Comparison of ENCODE assay signal across 23 cellular contexts in genomic region chr12:108477881-108478259, GRCh38. TPM values are rescaled to one million over a fixed set of nuclear protein-coding genes. Genes with fewer than 3 reads are reported as not detected.
A peak's percentile ranks its signal among the peaks of the same experiment; 100 is the strongest.
DNase-seq lines count a peak whose midpoint lies in the region; ATAC-seq, FAIRE-seq and TF ChIP-seq lines count a peak whose summit lies in the region.
"Had no signal": no experiment of that assay in that cellular context is flagged by ENCODE, and none has a peak within 500 bp of the region (broad histone marks: within the 10 kb centered on the region; RNA-seq: fewer than 3 reads in every experiment).

No MANE protein-coding gene starts in this region.

- no peak overlapping the region for H3K14ac ChIP-seq in H1 (ENCODE audit: insufficient read length)

- H3K56ac ChIP-seq in H1 (replicated peaks; ENCODE audit: insufficient read length, low read depth, low read length): no peak overlapping the region

- no peaks in the 10 kb centered on the region for H3K36me3 Mint-ChIP-seq in HFFc6 (ENCODE audit: low read depth)
- H3K36me3 Mint-ChIP-seq: CD4-positive, CD25-positive, alpha-beta regulatory T cell; CD8-positive, alpha-beta T cell had no signal

- no peak overlapping the region for H3K27ac ChIP-seq in MM.1S (ENCODE audit: low read length)
- H3K27ac ChIP-seq in VCaP: peak overlapping the region; percentile 53
- no peak overlapping the region for H3K27ac ChIP-seq in H1 (ENCODE audit: low read depth, low read length)
- H3K27ac ChIP-seq: BLaER1, C4-2B had no signal

- CTCF ChIA-PET in H1 (lab: Charles Lee; ENCODE audit: partially characterized antibody): interaction anchor here (2.1 to 3.5 kb wide), 2 partner anchors 13 to 17 kb away, joined by 6 to 17 read pairs; no protein-coding TSS in a partner anchor

- no peaks in the 10 kb centered on the region for H3K79me2 ChIP-seq in MM.1S (ENCODE audit: low read length)
- no peaks in the 10 kb centered on the region for H3K79me2 ChIP-seq in H1 (ENCODE audit: control insufficient read depth in 1 of 2, insufficient read depth in 2 of 2, low read length in 2 of 2)

- H3K9me3 ChIP-seq in MM.1S (replicated peaks; ENCODE audit: insufficient read depth, low read length) (no peaks in the 10 kb centered on the region), H1 (ENCODE audit: insufficient read depth in 2 of 2, low read depth in 1 of 2, low read length in 1 of 2) (no peaks in the 10 kb centered on the region)
- H3K9me3 ChIP-seq: BLaER1, Caco-2 had no signal

- peaks cover 5% of the 10 kb centered on the region; the same call in 1 of the 2 replicates for H3K27me3 Mint-ChIP-seq in HFFc6 (ENCODE audit: insufficient read depth)

- no peak overlapping the region for H4K91ac ChIP-seq in H1 (replicated peaks; ENCODE audit: insufficient read length, low read length)

- ATAC-seq in GM19395 (IDR thresholded peaks at IDR 0.05; ENCODE audit: unreplicated experiment): no peak
- ATAC-seq: CD8-positive, alpha-beta T cell; GM12878 had no signal

- H2BK120ac ChIP-seq in H1 (replicated peaks; ENCODE audit: low read depth, low read length): no peak overlapping the region

- no peak overlapping the region for H2AK5ac ChIP-seq in H1 (ENCODE audit: low read depth, low read length)

- H3K4me2 ChIP-seq in MM.1S (ENCODE audit: low read depth, low read length) (peak overlapping the region; percentile 13; the same call in 1 of the 2 replicates), H1 (ENCODE audit: insufficient read depth in 1 of 2, low read depth in 2 of 2, low read length in 2 of 2) (no peak overlapping the region)

- H3K4me3 Mint-ChIP-seq in HFFc6: peak overlapping the region; percentile 7; the same call in 1 of the 2 replicates
- H3K4me3 Mint-ChIP-seq: B cell; CD4-positive, CD25-positive, alpha-beta regulatory T cell; CD8-positive, alpha-beta T cell had no signal

- no peak for TF ChIP-seq POLR2A in H1 (IDR thresholded peaks at IDR 0.05; ENCODE audit: control extremely low read depth in 1 of 2, low read depth in 2 of 2, low read length in 2 of 2)

- no peak overlapping the region for H4K5ac ChIP-seq in H1 (ENCODE audit: insufficient read length, low read depth, low read length)

- H3K27ac Mint-ChIP-seq in HFFc6: no peak overlapping the region
- H3K27ac Mint-ChIP-seq: B cell; CD4-positive, CD25-positive, alpha-beta regulatory T cell; CD8-positive, alpha-beta T cell had no signal

- H3K27me3 ChIP-seq in MM.1S (replicated peaks; ENCODE audit: insufficient read depth, low read length) (no peaks in the 10 kb centered on the region; the same call in 1 of the 2 replicates), H1 (replicated peaks in 1 of 4; ENCODE audit: control insufficient read depth in 3 of 4, extremely low read depth in 1 of 4, insufficient read depth in 3 of 4, low read length in 3 of 4) (no peaks in the 10 kb centered on the region)
- H3K27me3 ChIP-seq: BLaER1 had no signal

- 89% methylated on average over 6 of the region's 6 CpGs; no CpG with 5 or more reads in 1 of the 2 experiments for WGBS in H1 (ENCODE audit: extremely low coverage in 1 of 2, insufficient coverage in 1 of 2, insufficient read length in 1 of 2, insufficient replicate concordance in 2 of 2, low coverage in 1 of 2, low lambda C conversion rate in 2 of 2, missing lambda C conversion rate in 1 of 2), 2 experiments

- DNase-seq in HFFc6 (no peak), MM.1S (no peak), H1 (ENCODE audit: low read depth in 1 of 2, low spot score in 2 of 2) (no peak), NCI-H146 treated with DMSO at 0.1 percent for 48 hours (lab: John Stamatoyannopoulos, UW; ENCODE audit: unreplicated experiment) (no peak), GDM1 (lab: John Stamatoyannopoulos, UW) (no peak), NCI-H2171 treated with DMSO at 0.1 percent for 48 hours (lab: John Stamatoyannopoulos, UW) (no peak)
- DNase-seq: Caco-2; CD4-positive, CD25-positive, alpha-beta regulatory T cell; CD8-positive, alpha-beta T cell; DMS153; DND-41; GOT3; H7; HCEC 1CT had no signal

- H2BK5ac ChIP-seq in H1 (ENCODE audit: low read depth, low read length): no peak overlapping the region

- no peak for TF ChIP-seq CTCF in HFFc6 (IDR thresholded peaks at IDR 0.05)
- TF ChIP-seq CTCF in MM.1S (IDR thresholded peaks at IDR 0.05; ENCODE audit: low read length): no peak
- TF ChIP-seq CTCF in VCaP (conservative IDR thresholded peaks at IDR 0.05): no peak
- no peak for TF ChIP-seq CTCF in H1 (IDR thresholded peaks at IDR 0.05; ENCODE audit: control extremely low read depth in 1 of 3, insufficient read depth in 1 of 3, low read depth in 1 of 3, low read length in 3 of 3)

- H2BK20ac ChIP-seq in H1 (ENCODE audit: low read length): no peak overlapping the region

- no peaks in the 10 kb centered on the region for H3K4me1 ChIP-seq in MM.1S (ENCODE audit: low read length)
- H3K4me1 ChIP-seq in H1 (replicated peaks in 1 of 4; ENCODE audit: control insufficient read depth in 3 of 4, insufficient read depth in 4 of 4, low read length in 3 of 4): peaks cover 0 to 2% (median under 1%) of the 10 kb centered on the region in 4 experiments; a peak in 3 of 7 replicates
- H3K4me1 ChIP-seq: Caco-2 had no signal

- no peaks in the 10 kb centered on the region for H3K9me3 Mint-ChIP-seq in HFFc6

- no peak overlapping the region for H3K4ac ChIP-seq in H1 (replicated peaks; ENCODE audit: insufficient read length, low read depth, low read length)

- H3K79me1 ChIP-seq in H1 (ENCODE audit: low read depth, low read length): no peaks in the 10 kb centered on the region

- POLR2A ChIA-PET in H1 (lab: Charles Lee; ENCODE audit: partially characterized antibody): no interaction called here

- no peaks in the 10 kb centered on the region for H3K9me2 ChIP-seq in MM.1S (replicated peaks; ENCODE audit: insufficient read depth, low read length)

- H2AFZ ChIP-seq in MM.1S (ENCODE audit: low read length) (no peak overlapping the region), H1 (ENCODE audit: low read length) (no peak overlapping the region)

- H3K23me2 ChIP-seq in H1 (ENCODE audit: low read depth, low read length): no peaks in the 10 kb centered on the region

- H3K36me3 ChIP-seq in MM.1S (replicated peaks; ENCODE audit: insufficient read depth, low read length): no peaks in the 10 kb centered on the region
- no peaks in the 10 kb centered on the region for H3K36me3 ChIP-seq in H1 (ENCODE audit: control insufficient read depth in 2 of 4, insufficient read depth in 4 of 4, low read length in 3 of 4)
- H3K36me3 ChIP-seq: BLaER1 had no signal

- H3K4me1 Mint-ChIP-seq in HFFc6 (ENCODE audit: low read depth): peaks cover 7% of the 10 kb centered on the region
- H3K4me1 Mint-ChIP-seq: B cell; CD4-positive, CD25-positive, alpha-beta regulatory T cell had no signal

- FAIRE-seq in H1 (lab: Jason Lieb, UNC): no peak
- FAIRE-seq: A204.1, G401.6, GM12878, GM18507 had no signal

- TF ChIP-seq RAD21 in H1 (IDR thresholded peaks at IDR 0.05 in 1 of 2, conservative IDR thresholded peaks at IDR 0.05 in 1 of 2; ENCODE audit: low read depth in 2 of 2, low read length in 2 of 2): no peak

- H4K20me1 ChIP-seq in MM.1S (ENCODE audit: insufficient read depth, low read length) (no peaks in the 10 kb centered on the region), H1 (replicated peaks in 1 of 2; ENCODE audit: control insufficient read depth in 1 of 2, insufficient read depth in 2 of 2, low read length in 2 of 2) (no peaks in the 10 kb centered on the region)
- H4K20me1 ChIP-seq: BLaER1 had no signal

- no peak for TF ChIP-seq EP300 in H1 (IDR thresholded peaks at IDR 0.05; ENCODE audit: borderline replicate concordance in 1 of 2, low read depth in 2 of 2, low read length in 2 of 2)

- H3K9ac ChIP-seq in MM.1S (ENCODE audit: low read length) (no peak overlapping the region), H1 (replicated peaks in 1 of 4; ENCODE audit: extremely low read depth in 1 of 4, low read depth in 3 of 4, low read length in 3 of 4) (no peak overlapping the region)
- H3K9ac ChIP-seq: BLaER1 had no signal

- no peak overlapping the region for H3K23ac ChIP-seq in H1 (ENCODE audit: insufficient read length)

- H3K4me3 ChIP-seq in MM.1S (ENCODE audit: low read length): no peak overlapping the region
- H3K4me3 ChIP-seq in H1 (ENCODE audit: extremely low read depth in 1 of 4, insufficient read depth in 2 of 4, low read depth in 3 of 4, low read length in 4 of 4): no peak overlapping the region
- H3K4me3 ChIP-seq: BLaER1, GM12878 had no signal

- 0 out of 2 replicates have a peak overlapping the region, but pooled peaks have one; percentile 40 for H2BK15ac ChIP-seq in H1 (ENCODE audit: low read length)

- no peak overlapping the region for H4K8ac ChIP-seq in H1 (ENCODE audit: extremely low read depth, insufficient read depth, low read length)

- no peak overlapping the region for H3K18ac ChIP-seq in H1 (ENCODE audit: extremely low read depth, low read length)

- H2BK12ac ChIP-seq in H1 (ENCODE audit: low read depth, low read length): no peak overlapping the region

- H3F3A ChIP-seq in MM.1S (ENCODE audit: insufficient read depth, low read length): no peaks in the 10 kb centered on the region

TF ChIP-seq in H1, 55 proteins besides CTCF, POLR2A, EP300 and RAD21:
- TF ChIP-seq JUND (IDR thresholded peaks at IDR 0.05; ENCODE audit: low read length): no peak
- TF ChIP-seq RFX5 (IDR thresholded peaks at IDR 0.05; ENCODE audit: borderline replicate concordance, low read depth, low read length): no peak
- no peak for TF ChIP-seq JUN (IDR thresholded peaks at IDR 0.05; ENCODE audit: low read depth, low read length)
- TF ChIP-seq RBBP5 (IDR thresholded peaks at IDR 0.05; ENCODE audit: borderline replicate concordance, low read depth, low read length): no peak
- no peak for TF ChIP-seq CREB1 (IDR thresholded peaks at IDR 0.05)
- TF ChIP-seq TBP (IDR thresholded peaks at IDR 0.05; ENCODE audit: low read depth, low read length): no peak
- no peak for TF ChIP-seq POU5F1 (IDR thresholded peaks at IDR 0.05; ENCODE audit: low read depth, low read length)

RNA-seq across cellular contexts. Expression of gene FICD, which starts 37.2 kb away (rescaled TPM):
- total RNA-seq in HFFc6 (2021; fragmentation: NEBNext Ultra II Directional; extraction: Animal tissue kit (Norgen Biotek cat#: 25700)): 10 to 100 TPM in 2 of 6 experiments, 1 to 10 TPM in 4; 8.5 to 12.1 (median 9.9) TPM
- 6.0 TPM in 2 replicates for total RNA-seq in H1 (2021; fragmentation: NEBNext Ultra II Directional; extraction: Animal tissue kit (Norgen Biotek cat#: 25700))
- 2.2 and 3.0 TPM in 2 replicates for polyA plus RNA-seq in H1 (2011; rRNA removed)
- polyA plus RNA-seq in H1 (2011; cell fraction: cytosol; rRNA removed): 2.3 TPM
- 6.1 TPM for polyA plus RNA-seq in H1 (2011; cell fraction: nucleus; rRNA removed)
- polyA plus RNA-seq in H1 (2012, experiment 1 of 2): 4.6 to 6.0 TPM (median 5.7 TPM) in 4 replicates
- polyA plus RNA-seq in H1 (2012, experiment 2 of 2): 1.9 TPM
- 5.6 TPM for polyA plus RNA-seq in H1 (2013, experiment 1 of 2)
- 6.5 TPM for polyA plus RNA-seq in H1 (2013, experiment 2 of 2)
- 5.3 TPM in 2 replicates for polyA minus RNA-seq in H1 (2011; rRNA and poly(A)+ RNA removed)
- 4.6 TPM for polyA minus RNA-seq in H1 (2011; cell fraction: cytosol; rRNA and poly(A)+ RNA removed)
- 7.9 TPM for polyA minus RNA-seq in H1 (2011; cell fraction: nucleus; rRNA and poly(A)+ RNA removed)
